Comparison of ENCODE assay signal across 10 cellular contexts in genomic region chr19:7633619-7634018, GRCh38. TPM values are rescaled to one million over a fixed set of nuclear protein-coding genes. Genes with fewer than 3 reads are reported as not detected.
"Had no signal": no experiment of that assay in that cellular context is flagged by ENCODE, and none has a peak within 500 bp of the region (broad histone marks: within the 10 kb centered on the region; RNA-seq: fewer than 3 reads in every experiment).

PCP2 (minus strand) TSS chr19:7633719; CDS start chr19:7633457, 262 bp downstream.

- H3K27me3 Mint-ChIP-seq: naive thymus-derived CD8-positive, alpha-beta T cell had no signal

- H3K9me3 Mint-ChIP-seq: activated naive CD4-positive, alpha-beta T cell treated with anti-CD3 and anti-CD28 coated beads for 36 hours; naive thymus-derived CD8-positive, alpha-beta T cell; T-helper 1 cell treated with Interleukin-12 subunit alpha and Interleukin-12 subunit beta and Interleukin-4 antibody, amounts not matched to agents 30 μg/mL and 1 μg/mL, for 36 hours had no signal

- ATAC-seq: activated CD4-positive, CD25-positive, alpha-beta regulatory T cell treated with anti-CD3 and anti-CD28 coated beads, Interleukin-2, amount 50 U/mL, for 24 hours; foreskin keratinocyte; naive thymus-derived CD8-positive, alpha-beta T cell had no signal

- H3K27ac Mint-ChIP-seq: activated naive CD4-positive, alpha-beta T cell treated with anti-CD3 and anti-CD28 coated beads for 36 hours; T-helper 1 cell treated with Interleukin-12 subunit alpha and Interleukin-12 subunit beta and Interleukin-4 antibody, amounts not matched to agents 30 μg/mL and 1 μg/mL, for 36 hours had no signal

- H3K4me3 Mint-ChIP-seq: activated naive CD4-positive, alpha-beta T cell treated with anti-CD3 and anti-CD28 coated beads for 36 hours; T-helper 1 cell treated with Interleukin-12 subunit alpha and Interleukin-12 subunit beta and Interleukin-4 antibody, amounts not matched to agents 30 μg/mL and 1 μg/mL, for 36 hours had no signal

- DNase-seq: activated CD4-positive, alpha-beta T cell treated with anti-CD3 and anti-CD28 coated beads, Interleukin-2, amount 50 U/mL, for 4 hours; activated naive CD4-positive, alpha-beta T cell treated with anti-CD3 and anti-CD28 coated beads for 36 hours; colonic mucosa; foreskin keratinocyte; head of caudate nucleus; naive thymus-derived CD8-positive, alpha-beta T cell; stimulated activated CD4-positive, alpha-beta T cell treated with anti-CD3 and anti-CD28 coated beads, Interleukin-4, amount 100 ng/mL, for 4 hours; tibial artery had no signal

RNA-seq across cellular contexts. Expression of gene PCP2, which starts in this region (rescaled TPM):
- polyA plus RNA-seq: foreskin keratinocyte had no signal
